Comparison of ENCODE assay signal across 33 cellular contexts in the genomic region with DNA sequence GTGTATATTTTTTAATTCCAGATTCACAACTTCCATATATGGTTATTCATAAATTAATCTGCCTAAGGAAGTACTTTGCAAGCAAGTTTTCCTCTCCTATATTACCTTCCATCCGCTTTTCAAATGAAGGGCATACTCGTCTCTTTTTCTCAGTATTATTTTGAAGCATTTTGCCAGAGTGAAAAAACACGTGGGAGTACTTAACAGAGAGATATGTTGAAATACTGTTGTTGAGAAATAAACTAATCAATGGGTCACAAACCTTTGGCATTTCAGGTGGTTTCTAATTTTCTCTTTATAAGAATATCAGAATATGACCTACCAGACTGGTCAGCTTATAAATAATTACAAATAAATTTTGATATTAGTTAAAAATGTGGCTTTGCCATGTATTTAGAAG.
"Had no signal": no experiment of that assay in that cellular context is flagged by ENCODE, and none has a peak within 500 bp of the region (broad histone marks: within the 10 kb centered on the region; RNA-seq: fewer than 3 reads in every experiment).

No MANE protein-coding gene starts in this region.

- H3K4me1 ChIP-seq: ascending aorta had no signal

- H3K27me3 ChIP-seq: ascending aorta, cardiac muscle cell had no signal

- DNase-seq: activated B cell treated with CpG ODN at 0.5 μM for 24 hours; activated CD4-positive, alpha-beta memory T cell treated with anti-CD3 and anti-CD28 coated beads for 36 hours; activated CD4-positive, alpha-beta T cell treated with anti-CD3 and anti-CD28 coated beads for 4 hours; activated CD4-positive, alpha-beta T cell treated with anti-CD3 and anti-CD28 coated beads, Interleukin-2, amount 10 ng/mL, durations not matched to agents 24 days and 14 days; activated CD4-positive, alpha-beta T cell treated with anti-CD3 and anti-CD28 coated beads, Interleukin-2, amount 50 U/mL, for 1 hour; activated CD4-positive, alpha-beta T cell treated with anti-CD3 and anti-CD28 coated beads, Interleukin-2, amount 50 U/mL, for 4 hours; activated CD4-positive, CD25-positive, alpha-beta regulatory T cell treated with anti-CD3 and anti-CD28 coated beads, Interleukin-2, amount 50 U/mL, for 72 hours; activated CD8-positive, alpha-beta memory T cell treated with anti-CD3 and anti-CD28 coated beads, Interleukin-2, amount 50 U/mL, for 4 hours; activated CD8-positive, alpha-beta T cell treated with anti-CD3 and anti-CD28 coated beads for 36 hours; activated effector memory CD4-positive, alpha-beta T cell treated with anti-CD3 and anti-CD28 coated beads, Interleukin-2, amount 50 U/mL, for 16 hours; activated gamma-delta T cell treated with Interleukin-2 at 50 U/mL for 16 hours; activated naive CD4-positive, alpha-beta T cell; activated naive CD4-positive, alpha-beta T cell treated with anti-CD3 and anti-CD28 coated beads for 36 hours; activated naive CD4-positive, alpha-beta T cell treated with anti-CD3 and anti-CD28 coated beads, Interleukin-2, amount 50 U/mL, for 16 hours; activated naive CD8-positive, alpha-beta T cell treated with anti-CD3 and anti-CD28 coated beads for 36 hours; activated T-cell treated with anti-CD3 and anti-CD28 coated beads for 4 hours; activated T-cell treated with anti-CD3 and anti-CD28 coated beads, Interleukin-2, amount 50 U/mL, for 1 hour; activated T-cell treated with anti-CD3 and anti-CD28 coated beads, Interleukin-2, amount 50 U/mL, for 4 hours; activated T-cell treated with anti-CD3 and anti-CD28 coated beads, Interleukin-2, amount 50 U/mL, for 72 hours; amygdala; anterior cingulate cortex; caudate nucleus; cerebellar nuclear complex; T-cell; T-helper 17 cell; T1000 had no signal

- H3K27ac ChIP-seq: ascending aorta, cardiac muscle cell, VCaP had no signal

- H3K4me3 ChIP-seq: ascending aorta, cardiac muscle cell had no signal

- ATAC-seq: activated CD8-positive, alpha-beta T cell treated with anti-CD3 and anti-CD28 coated beads for 36 hours; activated naive CD4-positive, alpha-beta T cell treated with anti-CD3 and anti-CD28 coated beads, Interleukin-2, amount 50 U/mL, for 72 hours; activated T-cell treated with anti-CD3 and anti-CD28 coated beads, Interleukin-2, amount 50 U/mL, for 4 hours; activated T-cell treated with anti-CD3 and anti-CD28 coated beads, Interleukin-2, amount 50 U/mL, for 72 hours; activated T-helper 17 cell treated with anti-CD3 and anti-CD28 coated beads, Interleukin-2, amount 50 U/mL, for 72 hours; T-cell; T-helper 17 cell had no signal

- FAIRE-seq: bronchial epithelial cell, TTC549 had no signal

- H3K36me3 ChIP-seq: ascending aorta, cardiac muscle cell had no signal

- H3K9me3 ChIP-seq: ascending aorta had no signal
